In genomic region chr3:187558990-187559389, GRCh38 we compare ENCODE assay signal across 3 cellular contexts.
TF ChIP-seq lines count a peak whose summit lies in the region.

No MANE protein-coding gene starts in this region.

TF ChIP-seq in A549, 52 proteins besides CTCF, POLR2A, EP300 and RAD21:
- peak; percentile 88 for TF ChIP-seq MAFK (IDR thresholded peaks at IDR 0.05; ENCODE audit: partially characterized antibody)
- no peak for TF ChIP-seq FOXS1 (CRISPR knock-in tag; IDR thresholded peaks at IDR 0.05)

TF ChIP-seq in IMR-90, 13 proteins besides CTCF, POLR2A, EP300 and RAD21:
- TF ChIP-seq SMC3 (IDR thresholded peaks at IDR 0.05; ENCODE audit: low read depth, low read length) = no peak
- TF ChIP-seq MAFK (IDR thresholded peaks at IDR 0.05; ENCODE audit: low read depth, low read length) = peak; percentile 68

TF ChIP-seq in H1, 55 proteins besides CTCF, POLR2A, EP300 and RAD21:
- no peak for TF ChIP-seq CBX8 (IDR thresholded peaks at IDR 0.05; ENCODE audit: borderline replicate concordance, low read depth, low read length)
- TF ChIP-seq RNF2 (IDR thresholded peaks at IDR 0.05; ENCODE audit: borderline replicate concordance, low read depth, low read length, missing control alignments, poor library complexity, severe bottlenecking) = no peak
- peak; percentile 45; the same call in 1 of the 2 replicates for TF ChIP-seq MAFK (IDR thresholded peaks at IDR 0.05; ENCODE audit: low read depth, low read length)
- no peak for TF ChIP-seq SP4 (IDR thresholded peaks at IDR 0.05; ENCODE audit: low read length)
